In genomic region chr14:22951795-22952194, GRCh38 we compare ENCODE assay signal across 1 cellular context.
TF ChIP-seq lines count a peak whose summit lies in the region.
"Not testable (repeated sequence)": the region's sequence is repeated elsewhere in the genome, so short reads cannot be mapped to it uniquely, and the experiment has no call there.

No MANE protein-coding gene starts in this region.

TF ChIP-seq in K562, 482 proteins besides CTCF, POLR2A, EP300 and RAD21:
- TF ChIP-seq PKNOX1 (IDR thresholded peaks at IDR 0.05) (peak; percentile 51), MAFG (tag; conservative IDR thresholded peaks at IDR 0.05) (peak; percentile 77), MEIS2 (IDR thresholded peaks at IDR 0.05; ENCODE audit: partially characterized antibody) (peak; percentile 81), SMARCA4 (IDR thresholded peaks at IDR 0.05) (peak; percentile 38; the same call in 1 of the 2 replicates), CEBPB (tag; IDR thresholded peaks at IDR 0.05) (peak; percentile 99), NRF1 (conservative IDR thresholded peaks at IDR 0.05 in 1 of 2, IDR thresholded peaks at IDR 0.05 in 1 of 2) (peak in 1 of 2 experiments; percentile 24; a peak in 2 of 4 replicates), ARID1B (IDR thresholded peaks at IDR 0.05) (peak; percentile 69), TRIM24 (IDR thresholded peaks at IDR 0.05) (peak; percentile 40 to 44; a peak in 2 of 4 replicates), DACH1 (IDR thresholded peaks at IDR 0.05; ENCODE audit: partially characterized antibody) (peak; percentile 53), PBX2 (tag; conservative IDR thresholded peaks at IDR 0.05; ENCODE audit: low read depth) (peak; percentile 87), HDAC1 (IDR thresholded peaks at IDR 0.05) (peak in 1 of 2 experiments; percentile 73; a peak in 2 of 4 replicates), CREM (IDR thresholded peaks at IDR 0.05; ENCODE audit: low read depth) (peak; percentile 55; the same call in 1 of the 2 replicates), ZNF316 (IDR thresholded peaks at IDR 0.05) (peak; percentile 75), NBN (IDR thresholded peaks at IDR 0.05; ENCODE audit: low read depth) (0 out of 2 replicates have a peak, but pooled peaks have one; percentile 40), ZEB2 (IDR thresholded peaks at IDR 0.05) (peak; percentile 46; the same call in 1 of the 2 replicates), TAL1 (IDR thresholded peaks at IDR 0.05) (peak; percentile 21; the same call in 1 of the 2 replicates), ZNF384 (IDR thresholded peaks at IDR 0.05; ENCODE audit: low read depth, low read length) (0 out of 2 replicates have a peak, but pooled peaks have one; percentile 29), ZBTB33 (CRISPR knock-in tag; IDR thresholded peaks at IDR 0.05) (0 out of 2 replicates have a peak, but pooled peaks have one; percentile 27), NFE2 (IDR thresholded peaks at IDR 0.05; ENCODE audit: low read depth) (peak; percentile 72), ATF3 (IDR thresholded peaks at IDR 0.05) (peak; percentile 60), SMARCE1 (IDR thresholded peaks at IDR 0.05) (0 out of 2 replicates have a peak, but pooled peaks have one; percentile 48), LEF1 (IDR thresholded peaks at IDR 0.05) (peak; percentile 48), ZNF766 (CRISPR knock-in tag; conservative IDR thresholded peaks at IDR 0.05) (0 out of 2 replicates have a peak, but pooled peaks have one; percentile 47), KDM1A (IDR thresholded peaks at IDR 0.05) (peak; percentile 84 to 88), BACH1 (tag; IDR thresholded peaks at IDR 0.05) (peak; percentile 46; the same call in 1 of the 2 replicates), HMBOX1 (IDR thresholded peaks at IDR 0.05) (peak; percentile 90), MLLT1 (IDR thresholded peaks at IDR 0.05) (peak in 1 of 2 experiments; percentile 49; a peak in 1 of 4 replicates), DPF2 (IDR thresholded peaks at IDR 0.05) (peak; percentile 82), CEBPG (CRISPR knock-in tag; IDR thresholded peaks at IDR 0.05) (peak; percentile 91), CEBPG (tag; conservative IDR thresholded peaks at IDR 0.05 in 1 of 2, IDR thresholded peaks at IDR 0.05 in 1 of 2) (peak; percentile 55 to 93; a peak in 3 of 4 replicates), CBFA2T3 (IDR thresholded peaks at IDR 0.05) (peak; percentile 57), C11orf30 (IDR thresholded peaks at IDR 0.05; ENCODE audit: low read depth) (peak; percentile 72; the same call in 1 of the 2 replicates), CBFA2T2 (conservative IDR thresholded peaks at IDR 0.05) (0 out of 2 replicates have a peak, but pooled peaks have one; percentile 22)
- TF ChIP-seq PBX2 (CRISPR knock-in tag; IDR thresholded peaks at IDR 0.05; ENCODE audit: low read depth); ATF3 (CRISPR knock-in tag; conservative IDR thresholded peaks at IDR 0.05): not testable (repeated sequence)
